ENCODE assay signal across 9 cellular contexts in genomic region chr1:121516279-121516967, GRCh38.
A peak's percentile ranks its signal among the peaks of the same experiment; 100 is the strongest.
DNase-seq lines count a peak whose midpoint lies in the region; ATAC-seq and TF ChIP-seq lines count a peak whose summit lies in the region.
"Had no signal": no experiment of that assay in that cellular context is flagged by ENCODE, and none has a peak within 500 bp of the region (broad histone marks: within the 10 kb centered on the region; RNA-seq: fewer than 3 reads in every experiment).

No MANE protein-coding gene starts in this region.

- no peaks in the 10 kb centered on the region for H3K79me2 ChIP-seq in hepatocyte

- no peak overlapping the region for H2AFZ ChIP-seq in hepatocyte

- H3K36me3 Mint-ChIP-seq in activated naive CD4-positive, alpha-beta T cell treated with anti-CD3 and anti-CD28 coated beads, Interleukin-2, amount 50 U/mL, for 24 hours, result peaks cover 3% of the 10 kb centered on the region
- H3K36me3 Mint-ChIP-seq: brain had no signal

- H3K9me3 Mint-ChIP-seq in activated naive CD4-positive, alpha-beta T cell treated with anti-CD3 and anti-CD28 coated beads, Interleukin-2, amount 50 U/mL, for 24 hours, result no peaks in the 10 kb centered on the region

- H3K27me3 ChIP-seq in hepatocyte (peaks cover 3% of the 10 kb centered on the region), foreskin keratinocyte (no peaks in the 10 kb centered on the region)

- no peaks in the 10 kb centered on the region for H3K9me3 ChIP-seq in hepatocyte (ENCODE audit: low read depth)

- H3K27ac ChIP-seq in hepatocyte, result no peak overlapping the region
- H3K27ac ChIP-seq in foreskin keratinocyte, result no peak overlapping the region

- peak overlapping the region; percentile 57 for H3K4me3 Mint-ChIP-seq in activated naive CD4-positive, alpha-beta T cell treated with anti-CD3 and anti-CD28 coated beads, Interleukin-2, amount 50 U/mL, for 24 hours

- 91% methylated on average over 8 of the region's 8 CpGs for WGBS in hepatocyte (ENCODE audit: low lambda C conversion rate, missing lambda C conversion rate)

- peak overlapping the region; percentile 82 for H3K27ac Mint-ChIP-seq in activated naive CD4-positive, alpha-beta T cell treated with anti-CD3 and anti-CD28 coated beads, Interleukin-2, amount 50 U/mL, for 24 hours
- H3K27ac Mint-ChIP-seq: brain had no signal

- ATAC-seq in GM21619 (IDR thresholded peaks at IDR 0.05; ENCODE audit: unreplicated experiment) (peak; percentile 78), foreskin keratinocyte (no peak)
- peak; percentile 49 for ATAC-seq in stimulated activated naive CD8-positive, alpha-beta T cell treated with anti-CD3 and anti-CD28 coated beads, Interleukin-15, Interleukin-2, amounts not matched to agents 100 U/mL and 50 U/mL, for 24 hours

- no peaks in the 10 kb centered on the region for H3K9me2 ChIP-seq in hepatocyte (replicated peaks; ENCODE audit: insufficient read depth)

- H3K4me3 ChIP-seq in GM12864 (ENCODE audit: low read depth, low read length), result no peak overlapping the region
- H3K4me3 ChIP-seq in hepatocyte, result no peak overlapping the region

- H3K4me2 ChIP-seq in hepatocyte, result no peak overlapping the region

- peaks cover 65% of the 10 kb centered on the region for H3K4me1 Mint-ChIP-seq in activated naive CD4-positive, alpha-beta T cell treated with anti-CD3 and anti-CD28 coated beads, Interleukin-2, amount 50 U/mL, for 24 hours

- TF ChIP-seq CTCF in GM12864 (IDR thresholded peaks at IDR 0.05; ENCODE audit: low read depth, low read length, missing control alignments) (no peak), hepatocyte (IDR thresholded peaks at IDR 0.05; ENCODE audit: poor library complexity) (no peak), foreskin keratinocyte (conservative IDR thresholded peaks at IDR 0.05) (no peak)

- no peaks in the 10 kb centered on the region for H3K27me3 Mint-ChIP-seq in activated naive CD4-positive, alpha-beta T cell treated with anti-CD3 and anti-CD28 coated beads, Interleukin-2, amount 50 U/mL, for 24 hours

- DNase-seq in GM12864 (ENCODE audit: low read depth), result peak; percentile 7
- DNase-seq in LHCN-M2 (ENCODE audit: low read depth), result peak; percentile 33
- peak; percentile 36 for DNase-seq in stimulated activated naive CD8-positive, alpha-beta T cell treated with anti-CD3 and anti-CD28 coated beads, Interleukin-15, Interleukin-2, amounts not matched to agents 100 U/mL and 50 U/mL, for 24 hours
- DNase-seq in hepatocyte (ENCODE audit: low spot score), result no peak
- DNase-seq in foreskin keratinocyte, result no peak
- no peak for DNase-seq in NCI-H226

- no peaks in the 10 kb centered on the region for H4K20me1 ChIP-seq in hepatocyte (ENCODE audit: insufficient read depth, poor library complexity, severe bottlenecking)

- no peaks in the 10 kb centered on the region for H3K36me3 ChIP-seq in hepatocyte (replicated peaks; ENCODE audit: insufficient read depth, low read depth)

- H3K4me1 ChIP-seq in hepatocyte (ENCODE audit: insufficient read depth) (peaks cover 2% of the 10 kb centered on the region), foreskin keratinocyte (no peaks in the 10 kb centered on the region)

Comparison
In these comparisons a context has a peak if more than half of its experiments do, and no peak if none do; other contexts are left out.
1. DNase-seq: peak in GM12864 (single experiment), LHCN-M2 (single experiment) and stimulated activated naive CD8-positive, alpha-beta T cell treated with anti-CD3 and anti-CD28 coated beads, Interleukin-15, Interleukin-2, amounts not matched to agents 100 U/mL and 50 U/mL, for 24 hours (single experiment); none in hepatocyte (single experiment), foreskin keratinocyte (0 of 2) and NCI-H226 (single experiment).